ENCODE assay signal across 1 cellular context in genomic region chr7:86598311-86598710, GRCh38.
TF ChIP-seq lines count a peak whose summit lies in the region.

No MANE protein-coding gene starts in this region.

TF ChIP-seq in HCT116, 20 proteins besides CTCF, POLR2A, EP300 and RAD21 (continued from another document):
- TF ChIP-seq MAX (IDR thresholded peaks at IDR 0.05) (no peak), SIN3A (IDR thresholded peaks at IDR 0.05; ENCODE audit: low read depth) (no peak), SRF (IDR thresholded peaks at IDR 0.05; ENCODE audit: low read depth) (no peak), EGR1 (IDR thresholded peaks at IDR 0.05; ENCODE audit: low read depth) (no peak)
